18 cellular contexts compared by ENCODE assay signal in the genomic region with DNA sequence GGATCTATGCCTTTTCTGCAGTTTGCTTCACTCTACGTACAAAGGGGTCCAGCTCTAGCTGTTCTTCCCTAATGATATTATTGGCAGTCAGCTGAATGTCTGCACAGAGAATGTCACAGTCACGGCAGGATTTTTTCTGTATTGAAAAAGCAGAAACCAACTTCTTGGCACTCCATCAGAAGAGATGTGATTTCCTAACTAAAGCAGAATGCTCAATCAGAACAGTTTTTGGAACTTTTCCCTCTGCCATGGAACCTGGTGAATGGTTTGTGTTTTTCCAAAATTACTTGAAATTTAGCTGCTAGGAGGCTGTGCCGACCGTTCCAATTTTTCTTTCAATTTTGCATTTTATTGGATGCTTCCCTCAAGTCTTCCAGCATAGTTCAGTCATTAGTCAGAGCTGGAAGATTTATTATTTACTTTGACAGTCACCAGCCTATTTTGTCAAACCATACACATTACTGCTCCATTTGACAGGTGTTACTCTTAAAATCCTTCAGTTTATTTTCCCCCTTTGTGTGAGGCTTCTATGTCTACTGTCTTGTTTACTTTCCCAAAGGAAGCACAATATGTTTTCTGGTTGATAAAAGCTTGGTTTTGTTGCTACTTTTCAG.
DNase-seq lines count a peak whose midpoint lies in the region; ATAC-seq and TF ChIP-seq lines count a peak whose summit lies in the region.
"Had no signal": no experiment of that assay in that cellular context is flagged by ENCODE, and none has a peak within 500 bp of the region (broad histone marks: within the 10 kb centered on the region; RNA-seq: fewer than 3 reads in every experiment).

No MANE protein-coding gene starts in this region.

- no peak overlapping the region for H3K27ac Mint-ChIP-seq in activated CD4-positive, alpha-beta memory T cell treated with anti-CD3 and anti-CD28 coated beads for 36 hours
- H3K27ac Mint-ChIP-seq: activated CD4-positive, alpha-beta memory T cell treated with anti-CD3 and anti-CD28 coated beads, Interleukin-2, amount 10 ng/mL, durations not matched to agents 7 days and 5 days had no signal

- no peaks in the 10 kb centered on the region for H3K9me3 ChIP-seq in suprapubic skin
- H3K9me3 ChIP-seq: BLaER1, pancreas, thoracic aorta had no signal

- H3K36me3 Mint-ChIP-seq in activated CD4-positive, alpha-beta memory T cell treated with anti-CD3 and anti-CD28 coated beads for 36 hours: no peaks in the 10 kb centered on the region

- H3K27me3 Mint-ChIP-seq in activated CD4-positive, alpha-beta memory T cell treated with anti-CD3 and anti-CD28 coated beads for 36 hours: no peaks in the 10 kb centered on the region
- H3K27me3 Mint-ChIP-seq: activated CD4-positive, alpha-beta memory T cell treated with anti-CD3 and anti-CD28 coated beads, Interleukin-2, amount 10 ng/mL, durations not matched to agents 7 days and 5 days had no signal

- no peaks in the 10 kb centered on the region for H3K9me3 Mint-ChIP-seq in activated CD4-positive, alpha-beta memory T cell treated with anti-CD3 and anti-CD28 coated beads for 36 hours

- intact Hi-C loops in activated CD4-positive, alpha-beta memory T cell treated with anti-CD3 and anti-CD28 coated beads for 36 hours (cut with micrococcal nuclease): no loop called here

- H3K79me2 ChIP-seq in ACC112 (ENCODE audit: control insufficient read depth, insufficient read depth, low read length, unreplicated experiment): no peaks in the 10 kb centered on the region

- CTCF ChIA-PET in activated CD4-positive, alpha-beta memory T cell treated with anti-CD3 and anti-CD28 coated beads for 36 hours (lab: Charles Lee): no interaction called here

- no peak for ATAC-seq in GM21786 (IDR thresholded peaks at IDR 0.05; ENCODE audit: unreplicated experiment)
- ATAC-seq in HG02852 (IDR thresholded peaks at IDR 0.05; ENCODE audit: unreplicated experiment): no peak
- ATAC-seq: pancreas had no signal

- no peak for TF ChIP-seq POLR2A in suprapubic skin (IDR thresholded peaks at IDR 0.05)

- 26% methylated on average over 4 of the region's 4 CpGs for WGBS in suprapubic skin

- POLR2A ChIA-PET in activated CD4-positive, alpha-beta memory T cell treated with anti-CD3 and anti-CD28 coated beads for 36 hours (lab: Charles Lee): no interaction called here

- H3K36me3 ChIP-seq in ACC112 (ENCODE audit: insufficient read depth, low read length): no peaks in the 10 kb centered on the region
- H3K36me3 ChIP-seq in suprapubic skin: no peaks in the 10 kb centered on the region
- H3K36me3 ChIP-seq: BLaER1, pancreas, thoracic aorta had no signal

- DNase-seq in LHCN-M2 (ENCODE audit: low read depth) (peak; percentile 76), astrocyte of the hippocampus (ENCODE audit: low read depth, low spot score) (peak; percentile 57), kidney tubule cell (ENCODE audit: low spot score) (peak; percentile 56), suprapubic skin (ENCODE audit: low spot score in 2 of 2) (no peak)
- DNase-seq in activated CD4-positive, alpha-beta memory T cell treated with anti-CD3 and anti-CD28 coated beads for 36 hours: no peak
- DNase-seq: activated CD4-positive, alpha-beta memory T cell treated with anti-CD3 and anti-CD28 coated beads, Interleukin-2, amount 10 ng/mL, durations not matched to agents 7 days and 5 days; effector memory CD4-positive, alpha-beta T cell; KG1; NCI-H1436 treated with DMSO at 0.1 percent for 48 hours; NK-92 treated with Interleukin-12 subunit alpha and Interleukin-12 subunit beta, amount 100 ng/mL, for 24 hours; pancreas; SHP77 treated with DMSO at 0.1 percent for 48 hours; stimulated activated CD4-positive, alpha-beta T cell treated with anti-CD3 and anti-CD28 coated beads, Interleukin-15, amount 100 ng/mL, for 24 hours had no signal

- TF ChIP-seq CTCF in suprapubic skin (IDR thresholded peaks at IDR 0.05): no peak

- H3K4me3 ChIP-seq in ACC112 (ENCODE audit: low read depth, low read length) (peak overlapping the region; percentile 73), suprapubic skin (no peak overlapping the region)
- H3K4me3 ChIP-seq: BLaER1, pancreas, thoracic aorta had no signal

- no peak for TF ChIP-seq EP300 in suprapubic skin (IDR thresholded peaks at IDR 0.05)

- H2AFZ ChIP-seq in ACC112 (ENCODE audit: low read length, unreplicated experiment): peak overlapping the region; percentile 77

- H3K4me1 Mint-ChIP-seq in activated CD4-positive, alpha-beta memory T cell treated with anti-CD3 and anti-CD28 coated beads for 36 hours (ENCODE audit: low read depth): no peaks in the 10 kb centered on the region
- H3K4me1 Mint-ChIP-seq: activated CD4-positive, alpha-beta memory T cell treated with anti-CD3 and anti-CD28 coated beads, Interleukin-2, amount 10 ng/mL, durations not matched to agents 7 days and 5 days had no signal

- H3K27me3 ChIP-seq in ACC112 (ENCODE audit: insufficient read depth, low read length) (no peaks in the 10 kb centered on the region), suprapubic skin (no peaks in the 10 kb centered on the region)
- H3K27me3 ChIP-seq: BLaER1, pancreas had no signal

- H3K27ac ChIP-seq in ACC112 (ENCODE audit: low read depth, low read length) (no peak overlapping the region), suprapubic skin (no peak overlapping the region)
- H3K27ac ChIP-seq: BLaER1, pancreas, thoracic aorta had no signal

- no peak overlapping the region for H3K4me3 Mint-ChIP-seq in activated CD4-positive, alpha-beta memory T cell treated with anti-CD3 and anti-CD28 coated beads for 36 hours
- H3K4me3 Mint-ChIP-seq: activated CD4-positive, alpha-beta memory T cell treated with anti-CD3 and anti-CD28 coated beads, Interleukin-2, amount 10 ng/mL, durations not matched to agents 7 days and 5 days had no signal

- peaks cover 27% of the 10 kb centered on the region for H3K4me1 ChIP-seq in ACC112 (ENCODE audit: control insufficient read depth, insufficient read depth, low read length, unreplicated experiment)
- H3K4me1 ChIP-seq in suprapubic skin: no peaks in the 10 kb centered on the region
- H3K4me1 ChIP-seq: pancreas had no signal

Comparison
In these comparisons a context has a peak if more than half of its experiments do, and no peak if none do; other contexts are left out.
1. DNase-seq: peak in LHCN-M2 (single experiment), astrocyte of the hippocampus (single experiment) and kidney tubule cell (single experiment); none in activated CD4-positive, alpha-beta memory T cell treated with anti-CD3 and anti-CD28 coated beads for 36 hours (single experiment) and suprapubic skin (0 of 2).